27 cellular contexts compared by ENCODE assay signal in the genomic region with DNA sequence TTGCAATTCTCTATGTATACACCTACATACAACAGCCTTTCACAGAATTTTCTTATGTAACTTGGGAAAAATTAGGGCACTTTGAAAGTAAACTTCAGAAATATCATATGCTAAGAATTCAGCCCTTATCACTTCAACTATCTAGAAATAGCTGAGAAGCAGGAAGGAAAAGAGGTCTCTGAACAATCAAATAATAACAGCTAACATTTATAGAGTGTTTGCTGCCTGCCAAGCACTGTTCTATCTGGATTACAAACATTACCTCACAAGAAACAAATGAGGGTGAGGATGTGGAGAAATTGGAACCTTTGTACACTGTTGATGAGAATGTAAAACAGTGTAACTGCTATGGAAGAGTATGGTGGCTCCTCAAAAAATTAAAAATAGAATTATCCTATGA. TPM values are rescaled to one million over a fixed set of nuclear protein-coding genes. Genes with fewer than 3 reads are reported as not detected.
"Had no signal": no experiment of that assay in that cellular context is flagged by ENCODE, and none has a peak within 500 bp of the region (broad histone marks: within the 10 kb centered on the region; RNA-seq: fewer than 3 reads in every experiment).

No MANE protein-coding gene starts in this region.

- ATAC-seq: gastrocnemius medialis; left ventricle myocardium superior; naive thymus-derived CD4-positive, alpha-beta T cell; stimulated activated naive B cell treated with anti-CD40 and anti-IgM and Interleukin-4, amounts not matched to agents 10 μg/mL and 1 μg/mL and 100 μg/mL, for 72 hours; stimulated activated naive CD8-positive, alpha-beta T cell treated with anti-CD3 and anti-CD28 coated beads, Interleukin-15, amount 100 ng/mL, for 72 hours had no signal

- H3K27me3 Mint-ChIP-seq: naive thymus-derived CD4-positive, alpha-beta T cell; stimulated activated naive B cell treated with anti-CD40 and anti-IgM and Interleukin-4, amounts not matched to agents 10 μg/mL and 1 μg/mL and 100 μg/mL, for 72 hours; stimulated activated naive CD8-positive, alpha-beta T cell treated with anti-CD3 and anti-CD28 coated beads, Interleukin-15, amount 100 ng/mL, for 72 hours had no signal

- H3K27ac Mint-ChIP-seq: immature natural killer cell; nephron progenitor cell; stimulated activated naive B cell treated with anti-CD40 and anti-IgM and Interleukin-4, amounts not matched to agents 10 μg/mL and 1 μg/mL and 100 μg/mL, for 72 hours; stimulated activated naive CD8-positive, alpha-beta T cell treated with anti-CD3 and anti-CD28 coated beads, Interleukin-15, amount 100 ng/mL, for 72 hours had no signal

- DNase-seq: cortex of kidney; effector memory CD4-positive, alpha-beta T cell; gastrocnemius medialis; glutamatergic neuron; immature natural killer cell; left ventricle myocardium superior; mammary epithelial cell; nephron progenitor cell; sigmoid colon; stimulated activated CD4-positive, alpha-beta T cell treated with anti-CD3 and anti-CD28 coated beads, Interleukin-2, amount 100 ng/mL, for 24 hours; stimulated activated CD4-positive, alpha-beta T cell treated with anti-CD3 and anti-CD28 coated beads, Interleukin-4, amount 100 ng/mL, for 4 hours; stimulated activated naive B cell treated with anti-CD40 and anti-IgM and Interleukin-4, amounts not matched to agents 10 μg/mL and 1 μg/mL and 100 μg/mL, for 72 hours; stimulated activated naive CD8-positive, alpha-beta T cell treated with anti-CD3 and anti-CD28 coated beads, Interleukin-15, amount 100 ng/mL, for 72 hours; substantia nigra; transverse colon had no signal

- H3K9me3 Mint-ChIP-seq: immature natural killer cell, nephron progenitor cell had no signal

- H3K27ac ChIP-seq: epithelial cell of prostate, esophagus muscularis mucosa, gastrocnemius medialis, neutrophil, sigmoid colon, skin epidermis, thoracic aorta, transverse colon had no signal

- H3K4me3 Mint-ChIP-seq: immature natural killer cell; nephron progenitor cell; stimulated activated naive B cell treated with anti-CD40 and anti-IgM and Interleukin-4, amounts not matched to agents 10 μg/mL and 1 μg/mL and 100 μg/mL, for 72 hours; stimulated activated naive CD8-positive, alpha-beta T cell treated with anti-CD3 and anti-CD28 coated beads, Interleukin-15, amount 100 ng/mL, for 72 hours had no signal

RNA-seq across cellular contexts. Expression of a gene that starts 44.0 kb away (rescaled TPM):
- total RNA-seq: esophagus muscularis mucosa; fibroblast of villous mesenchyme; gastrocnemius medialis; mammary epithelial cell; mesenteric fat pad; mononuclear cell; naive thymus-derived CD4-positive, alpha-beta T cell; osteoblast; right atrium auricular region; sigmoid colon; thoracic aorta; transverse colon; urinary bladder had no signal
